ENCODE assay signal across 10 cellular contexts in the genomic region with DNA sequence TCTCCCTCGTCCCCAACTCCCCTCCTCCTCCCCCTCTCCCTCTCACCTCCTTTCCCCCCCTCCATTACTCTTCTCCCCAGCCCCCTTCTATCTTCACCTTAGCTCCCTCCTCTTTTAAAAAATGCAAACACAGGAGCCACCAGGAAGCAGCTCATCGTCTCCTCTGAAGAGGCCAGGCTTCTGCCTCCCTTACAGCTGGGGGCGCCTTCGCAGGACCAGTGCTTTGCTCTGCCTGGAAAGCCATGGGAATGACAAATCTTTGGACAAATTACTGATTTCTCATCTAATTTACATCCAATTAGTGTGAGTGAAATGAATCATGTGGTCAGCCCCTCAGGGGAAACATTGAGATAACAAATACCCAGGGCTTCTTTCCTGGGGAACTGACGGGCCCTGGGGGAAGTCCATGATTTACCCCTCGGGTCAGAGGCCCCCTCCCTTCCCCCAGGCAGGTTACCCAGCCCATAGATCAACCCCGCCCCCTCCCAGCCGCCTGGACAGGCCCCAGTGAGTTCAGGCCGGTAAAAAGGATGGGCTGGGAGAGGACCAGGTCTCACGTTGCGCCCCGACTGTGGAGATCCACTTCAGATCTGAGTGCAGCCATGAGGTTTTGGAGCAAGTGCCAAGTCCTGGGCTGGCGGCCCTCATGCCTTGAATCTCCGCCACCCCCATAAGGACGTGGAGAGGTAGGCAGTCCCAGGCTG.
DNase-seq lines count a peak whose midpoint lies in the region; ATAC-seq and TF ChIP-seq lines count a peak whose summit lies in the region.
"Had no signal": no experiment of that assay in that cellular context is flagged by ENCODE, and none has a peak within 500 bp of the region (broad histone marks: within the 10 kb centered on the region; RNA-seq: fewer than 3 reads in every experiment).

No MANE protein-coding gene starts in this region.

- peaks cover 12 to 14% of the 10 kb centered on the region in 2 donors for H3K27me3 Mint-ChIP-seq in T-cell

- peak overlapping the region; percentile 49; the same call in 1 of the 2 replicates for H3K27ac ChIP-seq in BLaER1
- H3K27ac ChIP-seq in gastroesophageal sphincter, result no peak overlapping the region
- no peak overlapping the region for H3K27ac ChIP-seq in mammary epithelial cell (ENCODE audit: insufficient read depth, low read depth, low read length)

- H3K4me2 ChIP-seq in BLaER1, result peak overlapping the region; percentile 94
- H3K4me2 ChIP-seq in mammary epithelial cell (ENCODE audit: insufficient read depth, low read depth, low read length), result no peak overlapping the region

- in situ Hi-C loops in mammary epithelial cell (cut with MboI; ENCODE audit: low sequenced_read_pairs in 2 of 2), result no loop called here

- peaks cover 55% of the 10 kb centered on the region for H3K4me1 ChIP-seq in BLaER1
- peaks cover 0 to 12% (median 0%) of the 10 kb centered on the region in 3 donors for H3K4me1 ChIP-seq in gastroesophageal sphincter
- H3K4me1 ChIP-seq in mammary epithelial cell (ENCODE audit: insufficient read depth, low read length), result no peaks in the 10 kb centered on the region
- H3K4me1 ChIP-seq: Caco-2 had no signal

- no peak for TF ChIP-seq POLR2A in gastroesophageal sphincter (IDR thresholded peaks at IDR 0.05)

- H3K36me3 ChIP-seq in BLaER1 (no peaks in the 10 kb centered on the region), gastroesophageal sphincter (no peaks in the 10 kb centered on the region), mammary epithelial cell (ENCODE audit: insufficient read depth, low read length) (no peaks in the 10 kb centered on the region)

- dilution Hi-C loops in mammary epithelial cell (cut with HindIII; ENCODE audit: low sequenced_read_pairs), result loop anchor here (5.0 kb wide), 1 partner anchor 119 kb away; no protein-coding TSS in a partner anchor

- H3K4me3 ChIP-seq in BLaER1 (no peak overlapping the region), gastroesophageal sphincter (no peak overlapping the region), mammary epithelial cell (replicated peaks in 1 of 3; ENCODE audit: insufficient read depth in 1 of 3, low read depth in 2 of 3, low read length in 3 of 3) (no peak overlapping the region)

- no peaks in the 10 kb centered on the region for H4K20me1 ChIP-seq in BLaER1
- H4K20me1 ChIP-seq in mammary epithelial cell (ENCODE audit: insufficient read depth, low read length), result no peaks in the 10 kb centered on the region

- DNase-seq in T-cell, result no peak
- peak; percentile 73 for DNase-seq in islet precursor cell
- DNase-seq in NCI-H2081 (lab: John Stamatoyannopoulos, UW), result no peak
- no peak for DNase-seq in mammary epithelial cell
- no peak for DNase-seq in RPMI8226
- DNase-seq: Caco-2, NCI-H1694 had no signal

- no peak for TF ChIP-seq EP300 in gastroesophageal sphincter (IDR thresholded peaks at IDR 0.05)

- H3K79me2 ChIP-seq in mammary epithelial cell (ENCODE audit: insufficient read depth, low read length), result no peaks in the 10 kb centered on the region

- H3K9me3 Mint-ChIP-seq in T-cell, result no peaks in the 10 kb centered on the region

- peak overlapping the region; percentile 81 to 89 for H3K27ac Mint-ChIP-seq in T-cell

- no peak for TF ChIP-seq CTCF in gastroesophageal sphincter (IDR thresholded peaks at IDR 0.05)
- TF ChIP-seq CTCF in mammary epithelial cell (conservative IDR thresholded peaks at IDR 0.05 in 1 of 2, IDR thresholded peaks at IDR 0.05 in 1 of 2; ENCODE audit: extremely low read depth in 1 of 2, insufficient read depth in 1 of 2, low read depth in 1 of 2, low read length in 2 of 2), result no peak

- H3K9ac ChIP-seq in BLaER1 (no peak overlapping the region), mammary epithelial cell (ENCODE audit: insufficient read depth, low read length) (no peak overlapping the region)

- no peak overlapping the region for H2AFZ ChIP-seq in mammary epithelial cell (ENCODE audit: low read depth, low read length)

- no peaks in the 10 kb centered on the region for H3K9me3 ChIP-seq in BLaER1
- H3K9me3 ChIP-seq in gastroesophageal sphincter, result no peaks in the 10 kb centered on the region
- H3K9me3 ChIP-seq in mammary epithelial cell (replicated peaks; ENCODE audit: insufficient read depth, low read length), result no peaks in the 10 kb centered on the region
- H3K9me3 ChIP-seq: Caco-2 had no signal

- BruUV-seq in mammary epithelial cell (replicated peaks; lab: Mats Ljungman, UMichigan), result no TSS peak

- H3K27me3 ChIP-seq in BLaER1 (no peaks in the 10 kb centered on the region), gastroesophageal sphincter (peaks cover 28% of the 10 kb centered on the region), mammary epithelial cell (ENCODE audit: insufficient read depth, low read length) (peaks cover 8% of the 10 kb centered on the region)

- no peaks in the 10 kb centered on the region for H3K36me3 Mint-ChIP-seq in T-cell

- peak overlapping the region in 2 of 3 donors; percentile 65 to 78 for H3K4me3 Mint-ChIP-seq in T-cell

- intact Hi-C loops in mammary epithelial cell (cut with micrococcal nuclease), result no loop called here

- ATAC-seq in GM19395 (IDR thresholded peaks at IDR 0.05; ENCODE audit: unreplicated experiment) (peak; percentile 22), T-cell (replicated peaks in 1 of 4) (no peak), gastroesophageal sphincter (no peak)

- POLR2A ChIA-PET in T-cell (lab: Charles Lee), result no interaction called here

- H3K4me1 Mint-ChIP-seq in T-cell, result peaks cover 60 to 66% (median 63%) of the 10 kb centered on the region in 3 donors

- CTCF ChIA-PET in T-cell (lab: Charles Lee) (interaction anchor here in 1 of 2 donors (0.7 kb wide), 1 partner anchor 27 kb away, joined by 3 read pairs; no protein-coding TSS in a partner anchor), mammary epithelial cell (lab: Charles Lee; ENCODE audit: low non-redundant PET) (no interaction called here)

- 81% methylated on average over 2 of the region's 15 CpGs; no CpG with 5 or more reads in 1 of the 2 donors for WGBS in gastroesophageal sphincter (ENCODE audit: low coverage in 1 of 2), 2 donors
- 86% methylated on average over 6 of the region's 15 CpGs for WGBS in mammary epithelial cell (ENCODE audit: low coverage, missing lambda C conversion rate)
